23 cellular contexts compared by ENCODE assay signal in genomic region chr6:145714731-145715130, GRCh38.
"Had no signal": no experiment of that assay in that cellular context is flagged by ENCODE, and none has a peak within 500 bp of the region (broad histone marks: within the 10 kb centered on the region; RNA-seq: fewer than 3 reads in every experiment).

No MANE protein-coding gene starts in this region.

- H3K79me2 ChIP-seq: hepatocyte had no signal

- H3K27me3 Mint-ChIP-seq: naive B cell; naive thymus-derived CD8-positive, alpha-beta T cell had no signal

- H3K4me1 ChIP-seq: foreskin keratinocyte, gastroesophageal sphincter, heart left ventricle, left ventricle myocardium inferior, lower lobe of right lung had no signal

- H2AFZ ChIP-seq: hepatocyte had no signal

- H3K4me2 ChIP-seq: hepatocyte had no signal

- H3K9me3 ChIP-seq: esophagus muscularis mucosa, gastroesophageal sphincter, left ventricle myocardium inferior, lower lobe of right lung had no signal

- H3K27ac ChIP-seq: coronary artery, dorsolateral prefrontal cortex, esophagus muscularis mucosa, foreskin keratinocyte, gastroesophageal sphincter, heart left ventricle, hepatocyte, left ventricle myocardium inferior, lower lobe of right lung had no signal

- H3K4me3 Mint-ChIP-seq: immature natural killer cell; mesothelial cell of epicardium; naive B cell; naive thymus-derived CD8-positive, alpha-beta T cell had no signal

- ATAC-seq: gastroesophageal sphincter; heart left ventricle; left colon; left lobe of liver; lower lobe of right lung; naive thymus-derived CD8-positive, alpha-beta T cell had no signal

- DNase-seq: dermis blood vessel endothelial cell; dorsolateral prefrontal cortex; effector CD4-positive, alpha-beta T cell; effector memory CD4-positive, alpha-beta T cell; foreskin keratinocyte; heart left ventricle; hypothalamus; immature natural killer cell; islet precursor cell; kidney; kidney glomerular epithelial cell; left colon; left ventricle myocardium inferior; lower lobe of right lung; mesenchymal stem cell; naive B cell; naive thymus-derived CD8-positive, alpha-beta T cell had no signal

- H3K36me3 ChIP-seq: lower lobe of right lung had no signal

- H3K4me3 ChIP-seq: coronary artery, dorsolateral prefrontal cortex, esophagus muscularis mucosa, gastroesophageal sphincter, heart left ventricle, hepatocyte, left ventricle myocardium inferior, lower lobe of right lung had no signal

- H3K4me1 Mint-ChIP-seq: mesothelial cell of epicardium had no signal

- H3K27ac Mint-ChIP-seq: mesothelial cell of epicardium, naive B cell had no signal

- H3K27me3 ChIP-seq: dorsolateral prefrontal cortex, esophagus muscularis mucosa, foreskin keratinocyte, gastroesophageal sphincter, heart left ventricle, hepatocyte had no signal
